ENCODE assay signal across 13 cellular contexts in the genomic region with DNA sequence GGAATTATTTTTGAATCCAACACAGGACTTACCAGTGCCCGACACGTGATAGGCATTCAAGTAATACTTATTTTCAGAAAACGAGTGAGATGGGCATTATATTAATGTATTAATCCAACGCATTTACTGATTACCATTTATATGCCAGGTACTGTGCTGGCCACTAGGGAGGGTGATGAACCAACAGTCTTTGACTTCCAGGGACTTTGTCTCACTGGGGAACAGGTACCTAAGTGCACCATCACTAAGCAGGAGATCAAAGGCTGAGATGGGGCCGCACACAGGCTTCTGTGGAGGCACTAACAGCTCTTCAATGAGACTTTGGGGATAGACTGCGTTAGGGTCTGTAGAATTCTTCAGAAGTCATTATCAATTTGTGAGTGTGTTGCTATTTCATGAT. TPM values are rescaled to one million over a fixed set of nuclear protein-coding genes. Genes with fewer than 3 reads are reported as not detected.
DNase-seq lines count a peak whose midpoint lies in the region; ATAC-seq and TF ChIP-seq lines count a peak whose summit lies in the region.
"Had no signal": no experiment of that assay in that cellular context is flagged by ENCODE, and none has a peak within 500 bp of the region (broad histone marks: within the 10 kb centered on the region; RNA-seq: fewer than 3 reads in every experiment).

No MANE protein-coding gene starts in this region.

- H3K4me3 Mint-ChIP-seq in activated CD4-positive, alpha-beta T cell treated with anti-CD3 and anti-CD28 coated beads for 36 hours = no peak overlapping the region
- H3K4me3 Mint-ChIP-seq in activated CD4-positive, alpha-beta T cell treated with anti-CD3 and anti-CD28 coated beads, Interleukin-2, amount 10 ng/mL, durations not matched to agents 7 days and 5 days = no peak overlapping the region
- no peak overlapping the region for H3K4me3 Mint-ChIP-seq in type B pancreatic cell

- no peak overlapping the region for H2AFZ ChIP-seq in OCI-LY1 (ENCODE audit: low read length)

- no peaks in the 10 kb centered on the region for H3K36me3 Mint-ChIP-seq in activated CD4-positive, alpha-beta T cell treated with anti-CD3 and anti-CD28 coated beads for 36 hours (ENCODE audit: low read depth)
- H3K36me3 Mint-ChIP-seq in activated CD4-positive, alpha-beta T cell treated with anti-CD3 and anti-CD28 coated beads, Interleukin-2, amount 10 ng/mL, durations not matched to agents 7 days and 5 days (ENCODE audit: low read depth) = peaks cover 2% of the 10 kb centered on the region
- H3K36me3 Mint-ChIP-seq in type B pancreatic cell = peaks cover under 1% of the 10 kb centered on the region

- DNase-seq in activated CD4-positive, alpha-beta T cell treated with anti-CD3 and anti-CD28 coated beads for 36 hours = no peak
- DNase-seq in activated CD4-positive, alpha-beta T cell treated with anti-CD3 and anti-CD28 coated beads, Interleukin-2, amount 10 ng/mL, durations not matched to agents 7 days and 5 days = no peak
- DNase-seq in epithelial cell of esophagus (ENCODE audit: low read depth) (no peak), type B pancreatic cell (ENCODE audit: extremely low spot score, unreplicated experiment) (no peak), NCI-H128 (lab: John Stamatoyannopoulos, UW; ENCODE audit: unreplicated experiment) (no peak), substantia nigra (lab: John Stamatoyannopoulos, UW) (no peak)
- DNase-seq: activated naive CD4-positive, alpha-beta T cell; Caco-2; GF-D8; hypothalamus; testis had no signal

- H3K4me3 ChIP-seq in OCI-LY1 (ENCODE audit: low read depth, low read length, poor library complexity, severe bottlenecking) = no peak overlapping the region
- H3K4me3 ChIP-seq in epithelial cell of esophagus (ENCODE audit: low read length) = no peak overlapping the region
- H3K4me3 ChIP-seq: testis had no signal

- H3K4me2 ChIP-seq in OCI-LY1 (ENCODE audit: low read length) = no peak overlapping the region

- no peaks in the 10 kb centered on the region for H3K36me3 ChIP-seq in OCI-LY1 (ENCODE audit: insufficient read depth, low read length)

- H3K4me1 Mint-ChIP-seq in activated CD4-positive, alpha-beta T cell treated with anti-CD3 and anti-CD28 coated beads for 36 hours = peaks cover 14% of the 10 kb centered on the region
- H3K4me1 Mint-ChIP-seq in activated CD4-positive, alpha-beta T cell treated with anti-CD3 and anti-CD28 coated beads, Interleukin-2, amount 10 ng/mL, durations not matched to agents 7 days and 5 days = peaks cover 9% of the 10 kb centered on the region
- peaks cover 11% of the 10 kb centered on the region for H3K4me1 Mint-ChIP-seq in type B pancreatic cell (ENCODE audit: unreplicated experiment)

- no peaks in the 10 kb centered on the region for H3F3A ChIP-seq in OCI-LY1 (ENCODE audit: insufficient read depth, low read length)

- H3K79me2 ChIP-seq in OCI-LY1 (ENCODE audit: insufficient read depth, low read length) = no peaks in the 10 kb centered on the region

- H3K27me3 ChIP-seq in OCI-LY1 (ENCODE audit: insufficient read depth, low read length) = no peaks in the 10 kb centered on the region
- H3K27me3 ChIP-seq: testis had no signal

- peaks cover 3% of the 10 kb centered on the region for H3K27me3 Mint-ChIP-seq in activated CD4-positive, alpha-beta T cell treated with anti-CD3 and anti-CD28 coated beads for 36 hours
- peaks cover 6% of the 10 kb centered on the region for H3K27me3 Mint-ChIP-seq in activated CD4-positive, alpha-beta T cell treated with anti-CD3 and anti-CD28 coated beads, Interleukin-2, amount 10 ng/mL, durations not matched to agents 7 days and 5 days
- H3K27me3 Mint-ChIP-seq in type B pancreatic cell = peaks cover 10% of the 10 kb centered on the region

- no peaks in the 10 kb centered on the region for H4K20me1 ChIP-seq in OCI-LY1 (ENCODE audit: insufficient read depth, low read length)

- H3K27ac ChIP-seq in OCI-LY1 (ENCODE audit: low read depth, low read length, poor library complexity, severe bottlenecking) (no peak overlapping the region), substantia nigra (ENCODE audit: low read depth, low read length, poor library complexity, severe bottlenecking) (no peak overlapping the region)
- H3K27ac ChIP-seq: testis had no signal

- no peaks in the 10 kb centered on the region for H3K9me3 ChIP-seq in OCI-LY1 (ENCODE audit: low read length)
- H3K9me3 ChIP-seq: Caco-2, testis had no signal

- H3K9me3 Mint-ChIP-seq in activated CD4-positive, alpha-beta T cell treated with anti-CD3 and anti-CD28 coated beads for 36 hours (ENCODE audit: low read depth) = no peaks in the 10 kb centered on the region
- H3K9me3 Mint-ChIP-seq in activated CD4-positive, alpha-beta T cell treated with anti-CD3 and anti-CD28 coated beads, Interleukin-2, amount 10 ng/mL, durations not matched to agents 7 days and 5 days = no peaks in the 10 kb centered on the region
- no peaks in the 10 kb centered on the region for H3K9me3 Mint-ChIP-seq in type B pancreatic cell

- no peaks in the 10 kb centered on the region for H3K9me2 ChIP-seq in OCI-LY1 (ENCODE audit: low read depth, low read length)

- intact Hi-C loops in activated CD4-positive, alpha-beta T cell treated with anti-CD3 and anti-CD28 coated beads for 36 hours (cut with DNase I, micrococcal nuclease) = no loop called here

- H3K27ac Mint-ChIP-seq in activated CD4-positive, alpha-beta T cell treated with anti-CD3 and anti-CD28 coated beads for 36 hours = no peak overlapping the region
- no peak overlapping the region for H3K27ac Mint-ChIP-seq in activated CD4-positive, alpha-beta T cell treated with anti-CD3 and anti-CD28 coated beads, Interleukin-2, amount 10 ng/mL, durations not matched to agents 7 days and 5 days
- peak overlapping the region; percentile 1 for H3K27ac Mint-ChIP-seq in type B pancreatic cell

- H3K4me1 ChIP-seq in OCI-LY1 (ENCODE audit: insufficient read depth, low read length, severe bottlenecking) = no peaks in the 10 kb centered on the region

- POLR2A ChIA-PET in activated CD4-positive, alpha-beta T cell treated with anti-CD3 and anti-CD28 coated beads for 36 hours (lab: Charles Lee) = no interaction called here
- POLR2A ChIA-PET in activated CD4-positive, alpha-beta T cell treated with anti-CD3 and anti-CD28 coated beads, Interleukin-2, amount 10 ng/mL, durations not matched to agents 7 days and 5 days (lab: Charles Lee) = no interaction called here

- TF ChIP-seq CTCF in OCI-LY1 (IDR thresholded peaks at IDR 0.05; ENCODE audit: low read length) (peak; percentile 30; the same call in 1 of the 2 replicates), epithelial cell of esophagus (IDR thresholded peaks at IDR 0.05; ENCODE audit: insufficient read depth, low read depth, low read length, missing control alignments) (peak; percentile 16), type B pancreatic cell (conservative IDR thresholded peaks at IDR 0.05) (peak; percentile 21)

- CTCF ChIA-PET in activated CD4-positive, alpha-beta T cell treated with anti-CD3 and anti-CD28 coated beads for 36 hours (lab: Charles Lee) = no interaction called here
- CTCF ChIA-PET in activated CD4-positive, alpha-beta T cell treated with anti-CD3 and anti-CD28 coated beads, Interleukin-2, amount 10 ng/mL, durations not matched to agents 7 days and 5 days (lab: Charles Lee) = no interaction called here

- ATAC-seq in activated CD4-positive, alpha-beta T cell treated with anti-CD3 and anti-CD28 coated beads for 36 hours = peak; percentile 51
- no peak for ATAC-seq in HG02623 (IDR thresholded peaks at IDR 0.05; ENCODE audit: unreplicated experiment)

- H3K9ac ChIP-seq in OCI-LY1 (ENCODE audit: low read length) = no peak overlapping the region

RNA-seq across cellular contexts. Expression of gene TADA2B, which starts 5.7 kb away (rescaled TPM):
- 10 to 100 TPM in 1 of 2 experiments, 1 to 10 TPM in 1; 9.0 to 10.6 TPM for total RNA-seq in activated CD4-positive, alpha-beta T cell treated with anti-CD3 and anti-CD28 coated beads for 36 hours
- total RNA-seq in activated CD4-positive, alpha-beta T cell treated with anti-CD3 and anti-CD28 coated beads, Interleukin-2, amount 10 ng/mL, durations not matched to agents 7 days and 5 days = 10 to 100 TPM; 25.5 to 26.1 TPM
- total RNA-seq in type B pancreatic cell (ENCODE audit: low replicate concordance) = 21.7 and 23.1 TPM in 2 replicates

RNA-seq across cellular contexts. Expression of gene GRPEL1, which starts 30.4 kb away (rescaled TPM):
- 10 to 100 TPM; 81.0 to 93.0 TPM for total RNA-seq in activated CD4-positive, alpha-beta T cell treated with anti-CD3 and anti-CD28 coated beads for 36 hours
- 10 to 100 TPM; 34.8 to 35.4 TPM for total RNA-seq in activated CD4-positive, alpha-beta T cell treated with anti-CD3 and anti-CD28 coated beads, Interleukin-2, amount 10 ng/mL, durations not matched to agents 7 days and 5 days
- total RNA-seq in type B pancreatic cell (ENCODE audit: low replicate concordance) = 28.4 and 31.4 TPM in 2 replicates
